Comparison of ENCODE assay signal across 16 cellular contexts in the genomic region with DNA sequence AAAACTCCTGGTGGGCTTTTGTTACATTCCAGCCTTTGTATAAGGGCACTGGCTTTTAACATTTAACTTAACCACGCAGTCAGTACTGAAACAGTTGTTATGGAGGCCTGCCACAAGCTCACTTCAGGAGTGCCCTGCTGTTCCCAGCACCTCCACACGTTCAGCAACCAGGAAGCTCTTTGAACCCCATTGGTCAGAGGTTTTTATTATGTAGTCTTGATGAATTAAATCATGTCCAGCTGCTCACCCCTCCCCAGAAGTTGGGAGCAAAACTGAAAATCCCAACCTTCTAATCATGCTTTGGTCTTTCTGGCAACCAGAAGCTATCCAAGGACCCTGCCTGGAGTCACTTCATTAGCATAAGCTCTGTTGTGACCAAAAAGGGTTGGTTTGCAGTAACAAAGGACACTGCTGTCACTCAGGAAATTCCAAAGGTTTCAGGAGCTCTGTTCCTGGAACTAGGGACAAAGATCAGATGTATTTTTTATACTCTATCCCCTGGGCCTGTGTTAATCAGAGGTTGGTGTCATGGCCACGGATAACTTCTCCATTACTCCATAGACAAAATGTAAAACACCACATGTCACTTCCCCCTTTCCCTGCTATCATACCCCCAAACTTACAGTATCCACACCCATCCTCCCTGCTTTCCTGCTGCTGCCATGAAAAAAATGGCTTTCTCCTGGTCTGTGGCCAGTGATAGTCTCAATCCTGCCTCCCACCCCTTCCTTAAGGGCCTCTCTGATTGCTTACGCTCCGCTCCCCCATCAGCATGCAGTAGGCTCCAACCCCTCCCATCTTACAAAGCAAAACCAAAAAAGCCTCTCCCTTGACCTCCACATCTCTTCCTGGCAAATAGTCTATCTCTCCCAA. TPM values are rescaled to one million over a fixed set of nuclear protein-coding genes. Genes with fewer than 3 reads are reported as not detected.
DNase-seq lines count a peak whose midpoint lies in the region; ATAC-seq and TF ChIP-seq lines count a peak whose summit lies in the region.
"Had no signal": no experiment of that assay in that cellular context is flagged by ENCODE, and none has a peak within 500 bp of the region (broad histone marks: within the 10 kb centered on the region; RNA-seq: fewer than 3 reads in every experiment).

No MANE protein-coding gene starts in this region.

- H3K27ac ChIP-seq in ectodermal cell (ENCODE audit: insufficient read depth, low read depth, low read length, poor library complexity, severe bottlenecking) = peak overlapping the region; percentile 96
- H3K27ac ChIP-seq: gastroesophageal sphincter, SJSA1 had no signal

- no peaks in the 10 kb centered on the region for H3K36me3 Mint-ChIP-seq in stimulated activated naive CD8-positive, alpha-beta T cell treated with anti-CD3 and anti-CD28 coated beads, Interleukin-15, Interleukin-2, amounts not matched to agents 100 ng/mL and 50 ng/mL, for 24 hours (ENCODE audit: low read depth)
- no peaks in the 10 kb centered on the region for H3K36me3 Mint-ChIP-seq in mesothelial cell of epicardium
- H3K36me3 Mint-ChIP-seq in Calu3 (ENCODE audit: insufficient read depth, unreplicated experiment) = no peaks in the 10 kb centered on the region

- H3K4me1 Mint-ChIP-seq in stimulated activated naive CD8-positive, alpha-beta T cell treated with anti-CD3 and anti-CD28 coated beads, Interleukin-15, Interleukin-2, amounts not matched to agents 100 ng/mL and 50 ng/mL, for 24 hours (ENCODE audit: low read depth) = peaks cover 23% of the 10 kb centered on the region
- H3K4me1 Mint-ChIP-seq in stimulated activated naive CD8-positive, alpha-beta T cell treated with anti-CD3 and anti-CD28 coated beads, Interleukin-15, amount 100 ng/mL, for 72 hours = peaks cover 31% of the 10 kb centered on the region
- peaks cover 29% of the 10 kb centered on the region for H3K4me1 Mint-ChIP-seq in mesothelial cell of epicardium
- peaks cover 16% of the 10 kb centered on the region for H3K4me1 Mint-ChIP-seq in Calu3 (ENCODE audit: low read depth, unreplicated experiment)

- no peak for DNase-seq in stimulated activated naive CD8-positive, alpha-beta T cell treated with anti-CD3 and anti-CD28 coated beads, Interleukin-15, amount 100 ng/mL, for 72 hours
- DNase-seq in mesothelial cell of epicardium (ENCODE audit: low spot score in 2 of 2, unreplicated experiment in 2 of 2) (no peak), Calu3 (no peak), activated gamma-delta T cell (lab: John Stamatoyannopoulos, UW) (no peak)
- DNase-seq in activated CD4-positive, alpha-beta T cell treated with anti-CD3 and anti-CD28 coated beads, Interleukin-2, amount 50 U/mL, for 4 hours = no peak
- DNase-seq: activated CD4-positive, alpha-beta T cell treated with anti-CD3 and anti-CD28 coated beads for 4 hours; activated T-cell treated with anti-CD3 and anti-CD28 coated beads, Interleukin-2, amount 50 U/mL, for 24 hours; central memory CD4-positive, alpha-beta T cell; islet precursor cell; NCI-H146 had no signal

- no peaks in the 10 kb centered on the region for H3K9me3 ChIP-seq in ectodermal cell (ENCODE audit: control insufficient read depth, low read length)
- H3K9me3 ChIP-seq: gastroesophageal sphincter, SJSA1 had no signal

- BruUV-seq in Calu3 (replicated peaks; lab: Mats Ljungman, UMichigan) = no TSS peak

- TF ChIP-seq CTCF in mesothelial cell of epicardium (IDR thresholded peaks at IDR 0.05; ENCODE audit: unreplicated experiment) (no peak), Calu3 (IDR thresholded peaks at IDR 0.05; ENCODE audit: unreplicated experiment) (no peak)

- 3 to 5% methylated on average over 5 of the region's 5 CpGs for WGBS in ectodermal cell, 2 experiments

- H3K27me3 Mint-ChIP-seq in stimulated activated naive CD8-positive, alpha-beta T cell treated with anti-CD3 and anti-CD28 coated beads, Interleukin-15, Interleukin-2, amounts not matched to agents 100 ng/mL and 50 ng/mL, for 24 hours = no peaks in the 10 kb centered on the region
- H3K27me3 Mint-ChIP-seq in stimulated activated naive CD8-positive, alpha-beta T cell treated with anti-CD3 and anti-CD28 coated beads, Interleukin-15, amount 100 ng/mL, for 72 hours = no peaks in the 10 kb centered on the region
- H3K27me3 Mint-ChIP-seq in mesothelial cell of epicardium (ENCODE audit: low read depth) (no peaks in the 10 kb centered on the region), Calu3 (ENCODE audit: unreplicated experiment) (no peaks in the 10 kb centered on the region)
- H3K27me3 Mint-ChIP-seq: activated T-cell treated with anti-CD3 and anti-CD28 coated beads, Interleukin-2, amount 50 U/mL, for 24 hours; progenitor cell of endocrine pancreas had no signal

- no peak overlapping the region for H3K4me3 Mint-ChIP-seq in stimulated activated naive CD8-positive, alpha-beta T cell treated with anti-CD3 and anti-CD28 coated beads, Interleukin-15, Interleukin-2, amounts not matched to agents 100 ng/mL and 50 ng/mL, for 24 hours
- H3K4me3 Mint-ChIP-seq in stimulated activated naive CD8-positive, alpha-beta T cell treated with anti-CD3 and anti-CD28 coated beads, Interleukin-15, amount 100 ng/mL, for 72 hours = no peak overlapping the region
- H3K4me3 Mint-ChIP-seq in mesothelial cell of epicardium (no peak overlapping the region), Calu3 (ENCODE audit: low read depth, unreplicated experiment) (no peak overlapping the region)
- H3K4me3 Mint-ChIP-seq: activated T-cell treated with anti-CD3 and anti-CD28 coated beads, Interleukin-2, amount 50 U/mL, for 24 hours had no signal

- CTCF ChIA-PET in Calu3 (lab: Charles Lee) = interaction anchor here (0.7 kb wide), 1 partner anchor 138 kb away, joined by 7 read pairs; no protein-coding TSS in a partner anchor

- peaks cover 30% of the 10 kb centered on the region for H3K4me1 ChIP-seq in ectodermal cell (ENCODE audit: control insufficient read depth, insufficient read depth, low read length)
- H3K4me1 ChIP-seq: SJSA1 had no signal

- H3K27me3 ChIP-seq in ectodermal cell (ENCODE audit: control insufficient read depth, insufficient read depth, low read length, poor library complexity, severe bottlenecking) = no peaks in the 10 kb centered on the region
- H3K27me3 ChIP-seq: gastroesophageal sphincter had no signal

- H3K4me3 ChIP-seq in ectodermal cell (ENCODE audit: insufficient read depth, low read depth, low read length) = no peak overlapping the region
- H3K4me3 ChIP-seq: gastroesophageal sphincter, SJSA1 had no signal

- intact Hi-C loops in Calu3 (cut with micrococcal nuclease; ENCODE audit: unreplicated experiment) = loop anchor here (5.0 kb wide), 2 partner anchors 53 to 138 kb away; partner anchors contain the start of gene FKBP5

- ATAC-seq in stimulated activated naive CD8-positive, alpha-beta T cell treated with anti-CD3 and anti-CD28 coated beads, Interleukin-15, amount 100 ng/mL, for 72 hours = no peak
- ATAC-seq in HG03520 (IDR thresholded peaks at IDR 0.05; ENCODE audit: unreplicated experiment) = no peak
- ATAC-seq: gastroesophageal sphincter had no signal

- H3K27ac Mint-ChIP-seq in stimulated activated naive CD8-positive, alpha-beta T cell treated with anti-CD3 and anti-CD28 coated beads, Interleukin-15, Interleukin-2, amounts not matched to agents 100 ng/mL and 50 ng/mL, for 24 hours = peak overlapping the region; percentile 28
- no peak overlapping the region for H3K27ac Mint-ChIP-seq in stimulated activated naive CD8-positive, alpha-beta T cell treated with anti-CD3 and anti-CD28 coated beads, Interleukin-15, amount 100 ng/mL, for 72 hours
- H3K27ac Mint-ChIP-seq in mesothelial cell of epicardium = peak overlapping the region; percentile 72
- H3K27ac Mint-ChIP-seq in Calu3 (ENCODE audit: unreplicated experiment) = no peak overlapping the region
- H3K27ac Mint-ChIP-seq: activated T-cell treated with anti-CD3 and anti-CD28 coated beads, Interleukin-2, amount 50 U/mL, for 24 hours; progenitor cell of endocrine pancreas had no signal

- no peaks in the 10 kb centered on the region for H3K36me3 ChIP-seq in ectodermal cell (ENCODE audit: control insufficient read depth, insufficient read depth, low read length)
- H3K36me3 ChIP-seq: gastroesophageal sphincter, SJSA1 had no signal

- H3K9me3 Mint-ChIP-seq in stimulated activated naive CD8-positive, alpha-beta T cell treated with anti-CD3 and anti-CD28 coated beads, Interleukin-15, Interleukin-2, amounts not matched to agents 100 ng/mL and 50 ng/mL, for 24 hours = no peaks in the 10 kb centered on the region
- no peaks in the 10 kb centered on the region for H3K9me3 Mint-ChIP-seq in stimulated activated naive CD8-positive, alpha-beta T cell treated with anti-CD3 and anti-CD28 coated beads, Interleukin-15, amount 100 ng/mL, for 72 hours
- no peaks in the 10 kb centered on the region for H3K9me3 Mint-ChIP-seq in mesothelial cell of epicardium
- no peaks in the 10 kb centered on the region for H3K9me3 Mint-ChIP-seq in Calu3 (ENCODE audit: low read depth, unreplicated experiment)
- H3K9me3 Mint-ChIP-seq: activated T-cell treated with anti-CD3 and anti-CD28 coated beads, Interleukin-2, amount 50 U/mL, for 24 hours had no signal

RNA-seq across cellular contexts. Expression of gene ARMC12, which starts 3.0 kb away (rescaled TPM):
- polyA plus RNA-seq in ectodermal cell (2013, experiment 1 of 4) = 2.5 TPM
- polyA plus RNA-seq in ectodermal cell (2013, experiment 2 of 4) = 3.9 TPM
- polyA plus RNA-seq in ectodermal cell (2013, experiment 3 of 4) = 2.6 TPM
- 3.8 TPM for polyA plus RNA-seq in ectodermal cell (2013, experiment 4 of 4)
- total RNA-seq in mesothelial cell of epicardium (3.3 to 4.9 TPM (median 4.2 TPM) in 3 replicates), Calu3 (2022) (not detected in 2 replicates)
- total RNA-seq: SJSA1 had no signal

RNA-seq across cellular contexts. Expression of gene CLPSL2, which starts 36.5 kb away (rescaled TPM):
- not detected for polyA plus RNA-seq in ectodermal cell (2013, experiment 1 of 4)
- polyA plus RNA-seq in ectodermal cell (2013, experiment 2 of 4) = 1.3 TPM
- polyA plus RNA-seq in ectodermal cell (2013, experiment 3 of 4) = 1.3 TPM
- polyA plus RNA-seq in ectodermal cell (2013, experiment 4 of 4) = 2.4 TPM
- not detected in 3 replicates for total RNA-seq in mesothelial cell of epicardium
- not detected in 2 replicates for total RNA-seq in Calu3 (2022)
- total RNA-seq: gastroesophageal sphincter, progenitor cell of endocrine pancreas, SJSA1 had no signal

RNA-seq across cellular contexts. Expression of gene CLPSL1, which starts 40.9 kb away (rescaled TPM):
- not detected for polyA plus RNA-seq in ectodermal cell (2013, experiment 1 of 4)
- not detected for polyA plus RNA-seq in ectodermal cell (2013, experiment 2 of 4)
- not detected for polyA plus RNA-seq in ectodermal cell (2013, experiment 3 of 4)
- polyA plus RNA-seq in ectodermal cell (2013, experiment 4 of 4) = not detected
- total RNA-seq in mesothelial cell of epicardium = 0.40 TPM in 1 of 3 replicates, not detected in the others
- not detected in 2 replicates for total RNA-seq in Calu3 (2022)
- total RNA-seq: gastroesophageal sphincter, progenitor cell of endocrine pancreas, SJSA1 had no signal

RNA-seq across cellular contexts. Expression of gene FKBP5, which starts 51.2 kb away (rescaled TPM):
- polyA plus RNA-seq in ectodermal cell (2013, experiment 1 of 4) = 56.8 TPM
- polyA plus RNA-seq in ectodermal cell (2013, experiment 2 of 4) = 46.7 TPM
- 33.4 TPM for polyA plus RNA-seq in ectodermal cell (2013, experiment 3 of 4)
- 34.6 TPM for polyA plus RNA-seq in ectodermal cell (2013, experiment 4 of 4)
- total RNA-seq in mesothelial cell of epicardium (7.3 to 7.6 TPM (median 7.3 TPM) in 3 replicates), Calu3 (2022) (14.3 and 15.1 TPM in 2 replicates)

RNA-seq across cellular contexts. Expression of gene CLPS, which starts 57.2 kb away (rescaled TPM):
- not detected for polyA plus RNA-seq in ectodermal cell (2013, experiment 1 of 4)
- polyA plus RNA-seq in ectodermal cell (2013, experiment 2 of 4) = not detected
- polyA plus RNA-seq in ectodermal cell (2013, experiment 3 of 4) = not detected
- not detected for polyA plus RNA-seq in ectodermal cell (2013, experiment 4 of 4)
- total RNA-seq in mesothelial cell of epicardium (not detected in 3 replicates), Calu3 (2022) (not detected in 2 replicates)
- total RNA-seq: gastroesophageal sphincter, SJSA1 had no signal

Comparison
In these comparisons a context has a peak if more than half of its experiments do, and no peak if none do; other contexts are left out.
1. H3K27ac Mint-ChIP-seq: peak in stimulated activated naive CD8-positive, alpha-beta T cell treated with anti-CD3 and anti-CD28 coated beads, Interleukin-15, Interleukin-2, amounts not matched to agents 100 ng/mL and 50 ng/mL, for 24 hours (single experiment) and mesothelial cell of epicardium (single experiment); none in stimulated activated naive CD8-positive, alpha-beta T cell treated with anti-CD3 and anti-CD28 coated beads, Interleukin-15, amount 100 ng/mL, for 72 hours (0 of 2) and Calu3 (single experiment).